ENCODE assay signal across 8 cellular contexts in the genomic region with DNA sequence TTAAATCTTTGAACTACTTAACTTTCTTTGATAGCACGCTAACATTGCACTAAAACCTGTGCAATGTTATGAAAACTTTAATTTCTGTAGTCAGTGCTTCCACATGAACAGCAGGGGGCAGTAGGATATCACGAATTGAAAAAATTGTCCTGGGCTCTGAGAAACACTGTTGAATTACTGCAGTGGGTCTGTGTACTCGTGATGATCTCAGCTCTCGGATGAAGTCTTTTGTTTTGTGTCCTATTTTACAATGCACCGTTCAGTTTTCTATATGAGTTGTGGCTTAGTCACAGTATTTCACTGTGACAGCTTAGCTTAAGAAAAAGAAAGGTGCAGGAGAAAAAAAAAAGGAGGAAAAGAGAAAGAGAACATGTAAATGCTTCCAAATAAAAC.
DNase-seq lines count a peak whose midpoint lies in the region; ATAC-seq, FAIRE-seq and TF ChIP-seq lines count a peak whose summit lies in the region.

No MANE protein-coding gene starts in this region.

- FAIRE-seq in GM12892 (lab: Jason Lieb, UNC) (peak; percentile 88), kidney (lab: Jason Lieb, UNC) (peak; percentile 98)

- peak; percentile 34 for DNase-seq in AG04449 (ENCODE audit: low read depth, low spot score)
- DNase-seq in GM12892 (ENCODE audit: insufficient read length): peak; percentile 18
- DNase-seq in NCI-H1694 treated with DMSO at 0.1 percent for 48 hours (lab: John Stamatoyannopoulos, UW): peak; percentile 90
- DNase-seq in cerebellar nuclear complex (lab: John Stamatoyannopoulos, UW): peak; percentile 17 to 78
- no peak for DNase-seq in kidney
- DNase-seq in spleen: no peak

- peaks cover 9% of the 10 kb centered on the region for H3K4me1 Mint-ChIP-seq in T-helper 1 cell treated with Interleukin-12 subunit alpha and Interleukin-12 subunit beta and Interleukin-4 antibody, amounts not matched to agents 30 μg/mL and 1 μg/mL, for 36 hours (ENCODE audit: low read depth)

- CTCF ChIA-PET in AG04449 (lab: Yijun Ruan, JAX): interaction anchor here (0.7 to 3.9 kb wide), 68 partner anchors 9 to 1317 kb away, joined by 3 to 54 read pairs (median 5); no protein-coding TSS in a partner anchor

- H3K27me3 ChIP-seq in spleen (replicated peaks in 1 of 7): no peaks in the 10 kb centered on the region

- TF ChIP-seq POLR2A in GM12892 (IDR thresholded peaks at IDR 0.05; ENCODE audit: low read depth, low read length) (no peak), spleen (IDR thresholded peaks at IDR 0.05) (no peak)

- H3K4me1 ChIP-seq in kidney (ENCODE audit: control insufficient read depth in 1 of 2, insufficient read depth in 1 of 2, low read depth in 1 of 2, low read length in 2 of 2): no peaks in the 10 kb centered on the region
- H3K4me1 ChIP-seq in spleen: peaks cover 0 to 30% (median 16%) of the 10 kb centered on the region in 6 donors

- H3K27ac ChIP-seq in kidney (ENCODE audit: low read depth in 2 of 2, low read length in 2 of 2) (peak overlapping the region; percentile 15 to 20), spleen (peak overlapping the region in 7 of 8 donors; percentile 24 to 74 (median 47))

- WGBS in spleen, 5 donors: 3 to 5% (median 3%) methylated on average over 5 of the region's 5 CpGs

- H3K4me3 ChIP-seq in AG04449 (ENCODE audit: low read depth, low read length) (peak overlapping the region; percentile 49), kidney (ENCODE audit: low read length in 2 of 2) (peak overlapping the region; percentile 87 to 90), spleen (peak overlapping the region; percentile 0 to 65 (median 30))

- peak overlapping the region in 1 of 2 donors; percentile 90 for H3K9ac ChIP-seq in kidney (ENCODE audit: low read length in 2 of 2)

- peaks cover 40% of the 10 kb centered on the region for H3K27me3 Mint-ChIP-seq in T-helper 1 cell treated with Interleukin-12 subunit alpha and Interleukin-12 subunit beta and Interleukin-4 antibody, amounts not matched to agents 30 μg/mL and 1 μg/mL, for 36 hours (ENCODE audit: low read depth)

- intact Hi-C loops in kidney (cut with DNase I): no loop called here
- intact Hi-C loops in spleen (cut with DNase I; ENCODE audit: low total_unique reads): loop anchor here (10.0 kb wide), 1 partner anchor 1249 kb away; no protein-coding TSS in a partner anchor

- no peaks in the 10 kb centered on the region for H3K9me3 Mint-ChIP-seq in T-helper 1 cell treated with Interleukin-12 subunit alpha and Interleukin-12 subunit beta and Interleukin-4 antibody, amounts not matched to agents 30 μg/mL and 1 μg/mL, for 36 hours

- peak; percentile 67 for TF ChIP-seq CTCF in AG04449 (IDR thresholded peaks at IDR 0.05; ENCODE audit: insufficient read depth, low read length, missing control alignments)
- peak; percentile 96 for TF ChIP-seq CTCF in kidney (IDR thresholded peaks at IDR 0.05; ENCODE audit: borderline replicate concordance, extremely low read depth, insufficient read depth)
- TF ChIP-seq CTCF in spleen (IDR thresholded peaks at IDR 0.05 in 8 of 11, conservative IDR thresholded peaks at IDR 0.05 in 3 of 11): peak; percentile 58 to 95 (median 81)

- H3K4me3 Mint-ChIP-seq in T-helper 1 cell treated with Interleukin-12 subunit alpha and Interleukin-12 subunit beta and Interleukin-4 antibody, amounts not matched to agents 30 μg/mL and 1 μg/mL, for 36 hours: peak overlapping the region; percentile 66

- H3K27ac Mint-ChIP-seq in T-helper 1 cell treated with Interleukin-12 subunit alpha and Interleukin-12 subunit beta and Interleukin-4 antibody, amounts not matched to agents 30 μg/mL and 1 μg/mL, for 36 hours: no peak overlapping the region

- POLR2A ChIA-PET in AG04449 (lab: Yijun Ruan, JAX): no interaction called here

- no peaks in the 10 kb centered on the region for H3K36me3 ChIP-seq in kidney (ENCODE audit: control insufficient read depth in 1 of 2, insufficient read depth in 2 of 2, low read length in 2 of 2)
- no peaks in the 10 kb centered on the region for H3K36me3 ChIP-seq in spleen

- H3K9me3 ChIP-seq in kidney (ENCODE audit: control insufficient read depth in 1 of 2, low read length in 2 of 2): no peaks in the 10 kb centered on the region
- H3K9me3 ChIP-seq in spleen: no peaks in the 10 kb centered on the region

- no peaks in the 10 kb centered on the region for H3K36me3 Mint-ChIP-seq in T-helper 1 cell treated with Interleukin-12 subunit alpha and Interleukin-12 subunit beta and Interleukin-4 antibody, amounts not matched to agents 30 μg/mL and 1 μg/mL, for 36 hours (ENCODE audit: low read depth)

- peak; percentile 64 for ATAC-seq in HG02884 (IDR thresholded peaks at IDR 0.05; ENCODE audit: unreplicated experiment)

Comparison
In these comparisons a context has a peak if more than half of its experiments do, and no peak if none do; other contexts are left out.
1. DNase-seq: peak in AG04449 (single experiment), GM12892 (single experiment), NCI-H1694 treated with DMSO at 0.1 percent for 48 hours (single experiment) and cerebellar nuclear complex (2 of 2); none in kidney (single experiment) and spleen (single experiment).
2. H3K4me3 ChIP-seq: peak in every context shown above with its lines; median percentile 88 in kidney; 49 in AG04449; 30 in spleen.
3. Peak in every context shown above with its lines, with median percentiles within 50 percentile points of each other: CTCF ChIP-seq.